8 cellular contexts compared by ENCODE assay signal in the genomic region with DNA sequence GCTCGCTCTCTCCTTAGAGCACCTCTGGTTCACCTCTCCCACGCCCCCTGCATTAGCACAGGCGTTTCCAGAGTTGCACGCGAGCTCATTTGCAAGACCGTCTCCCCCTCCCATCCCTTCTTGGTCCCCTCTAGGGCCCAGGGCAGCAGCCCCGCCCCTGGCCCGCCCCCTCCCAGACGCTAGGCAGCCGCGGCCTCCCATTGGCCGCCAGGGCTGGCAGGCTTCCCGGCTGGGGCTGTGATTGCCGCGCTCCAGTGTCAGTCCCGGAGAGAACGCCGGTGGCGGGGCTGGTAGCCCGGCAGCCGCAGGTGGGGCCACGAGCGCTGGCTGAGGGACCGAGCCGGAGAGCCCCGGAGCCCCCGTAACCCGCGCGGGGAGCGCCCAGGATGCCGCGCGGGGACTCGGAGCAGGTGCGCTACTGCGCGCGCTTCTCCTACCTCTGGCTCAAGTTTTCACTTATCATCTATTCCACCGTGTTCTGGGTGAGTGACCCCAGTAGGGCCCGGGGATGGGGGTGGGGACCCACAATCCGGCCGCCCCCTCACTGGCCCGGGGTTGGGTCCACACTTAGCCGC. TPM values are rescaled to one million over a fixed set of nuclear protein-coding genes. Genes with fewer than 3 reads are reported as not detected.
DNase-seq lines count a peak whose midpoint lies in the region; ATAC-seq and TF ChIP-seq lines count a peak whose summit lies in the region.

TSPAN15 (plus strand) TSS at position 257 of the 575 bp plus-strand sequence; CDS start at position 387, 130 bp downstream.

- CTCF ChIA-PET in Calu3 (lab: Charles Lee), result interaction anchor here (0.6 to 5.3 kb wide), 15 partner anchors 8 to 922 kb away, joined by 3 to 43 read pairs (median 6); partner anchors contain the start of gene NEUROG3

- BruUV-seq in Calu3 (replicated peaks; lab: Mats Ljungman, UMichigan), result no TSS peak

- H3K4me1 Mint-ChIP-seq in Calu3 (ENCODE audit: low read depth, unreplicated experiment) (peaks cover 66% of the 10 kb centered on the region), osteocyte (ENCODE audit: unreplicated experiment) (peaks cover 12% of the 10 kb centered on the region)
- H3K4me1 Mint-ChIP-seq in activated naive CD8-positive, alpha-beta T cell treated with anti-CD3 and anti-CD28 coated beads for 36 hours, result peaks cover 5% of the 10 kb centered on the region

- H3K27ac ChIP-seq in SU-DHL-6 (ENCODE audit: low read depth, low read length) (no peak within 1 kb of the TSS), temporal lobe (ENCODE audit: low read depth, low read length) (peak within 1 kb of the TSS; percentile 57)

- H3K27me3 Mint-ChIP-seq in Calu3 (ENCODE audit: unreplicated experiment) (no peaks in the 10 kb centered on the region), osteocyte (ENCODE audit: unreplicated experiment) (peaks cover 9% of the 10 kb centered on the region)
- H3K27me3 Mint-ChIP-seq in activated naive CD8-positive, alpha-beta T cell treated with anti-CD3 and anti-CD28 coated beads for 36 hours, result peaks cover 12% of the 10 kb centered on the region

- H3K79me2 ChIP-seq in SU-DHL-6 (ENCODE audit: insufficient read depth, low read length), result no peaks in the 10 kb centered on the region

- peak within 1 kb of the TSS; percentile 63 for H3K9ac ChIP-seq in SU-DHL-6 (ENCODE audit: low read length)

- H3K9me3 Mint-ChIP-seq in Calu3 (ENCODE audit: low read depth, unreplicated experiment) (no peaks in the 10 kb centered on the region), osteocyte (ENCODE audit: unreplicated experiment) (no peaks in the 10 kb centered on the region)
- no peaks in the 10 kb centered on the region for H3K9me3 Mint-ChIP-seq in activated naive CD8-positive, alpha-beta T cell treated with anti-CD3 and anti-CD28 coated beads for 36 hours

- peak within 1 kb of the TSS; percentile 65 for H3K4me3 ChIP-seq in SU-DHL-6 (ENCODE audit: insufficient read depth, low read length, poor library complexity, severe bottlenecking)

- no peaks in the 10 kb centered on the region for H3K9me2 ChIP-seq in SU-DHL-6 (replicated peaks; ENCODE audit: insufficient read depth, low read length)

- no peaks in the 10 kb centered on the region for H3K9me3 ChIP-seq in SU-DHL-6 (ENCODE audit: insufficient read depth, low read length)

- DNase-seq in Calu3 (peak; percentile 98), MV-4-11 (lab: John Stamatoyannopoulos, UW) (peak; percentile 50), Right ventricle myocardium superior (peak; percentile 94), osteocyte (ENCODE audit: extremely low spot score, unreplicated experiment) (peak; percentile 89)
- peak; percentile 82 for DNase-seq in activated naive CD8-positive, alpha-beta T cell treated with anti-CD3 and anti-CD28 coated beads for 36 hours

- peak within 1 kb of the TSS; percentile 95 for H2AFZ ChIP-seq in SU-DHL-6 (ENCODE audit: low read depth, low read length, severe bottlenecking)

- H3F3A ChIP-seq in SU-DHL-6 (ENCODE audit: insufficient read depth), result no peaks in the 10 kb centered on the region

- H3K36me3 Mint-ChIP-seq in Calu3 (ENCODE audit: insufficient read depth, unreplicated experiment), result peaks cover 45% of the 10 kb centered on the region
- H3K36me3 Mint-ChIP-seq in activated naive CD8-positive, alpha-beta T cell treated with anti-CD3 and anti-CD28 coated beads for 36 hours, result no peaks in the 10 kb centered on the region
- H3K36me3 Mint-ChIP-seq in osteocyte (ENCODE audit: unreplicated experiment), result no peaks in the 10 kb centered on the region

- no peak for TF ChIP-seq CTCF in Calu3 (IDR thresholded peaks at IDR 0.05; ENCODE audit: unreplicated experiment)
- no peak for TF ChIP-seq CTCF in SU-DHL-6 (IDR thresholded peaks at IDR 0.05; ENCODE audit: insufficient read depth, low read length, poor library complexity, severe bottlenecking)
- no peak for TF ChIP-seq CTCF in osteocyte (IDR thresholded peaks at IDR 0.05)

- peak; percentile 81 for ATAC-seq in GM21786 (IDR thresholded peaks at IDR 0.05; ENCODE audit: unreplicated experiment)
- ATAC-seq in Right ventricle myocardium superior (ENCODE audit: poor library complexity), result peak; percentile 98

- H3K36me3 ChIP-seq in SU-DHL-6 (ENCODE audit: low read length), result no peaks in the 10 kb centered on the region

- H3K27me3 ChIP-seq in SU-DHL-6 (ENCODE audit: low read length), result no peaks in the 10 kb centered on the region

- intact Hi-C loops in Calu3 (cut with micrococcal nuclease; ENCODE audit: unreplicated experiment) (no loop called here), Right ventricle myocardium superior (cut with DNase I) (no loop called here)

- H3K27ac Mint-ChIP-seq in Calu3 (ENCODE audit: unreplicated experiment) (peak within 1 kb of the TSS; percentile 78), osteocyte (ENCODE audit: unreplicated experiment) (no peak within 1 kb of the TSS)
- no peak within 1 kb of the TSS for H3K27ac Mint-ChIP-seq in activated naive CD8-positive, alpha-beta T cell treated with anti-CD3 and anti-CD28 coated beads for 36 hours

- H3K4me3 Mint-ChIP-seq in Calu3 (ENCODE audit: low read depth, unreplicated experiment), result peak within 1 kb of the TSS; percentile 97
- peak within 1 kb of the TSS; percentile 82 for H3K4me3 Mint-ChIP-seq in activated naive CD8-positive, alpha-beta T cell treated with anti-CD3 and anti-CD28 coated beads for 36 hours
- peak within 1 kb of the TSS; percentile 81 for H3K4me3 Mint-ChIP-seq in osteocyte (ENCODE audit: unreplicated experiment)

- peak within 1 kb of the TSS; percentile 73 for H3K4me2 ChIP-seq in SU-DHL-6 (ENCODE audit: low read depth, low read length, poor library complexity, severe bottlenecking)

- no peaks in the 10 kb centered on the region for H4K20me1 ChIP-seq in SU-DHL-6 (ENCODE audit: low read depth, low read length)

RNA-seq across cellular contexts. Expression of gene TSPAN15, which starts in this region (rescaled TPM):
- total RNA-seq in Calu3 (2022), result 137 and 165 TPM in 2 replicates
- total RNA-seq in activated naive CD8-positive, alpha-beta T cell treated with anti-CD3 and anti-CD28 coated beads for 36 hours, result under 1 TPM; 0.60 to 0.66 TPM
- 9.5 TPM for total RNA-seq in Right ventricle myocardium superior
- 0.94 TPM in 1 of 2 replicates, not detected in the other for total RNA-seq in osteocyte
- 3.7 TPM for total RNA-seq in temporal lobe

Comparison
In these comparisons a context has a peak if more than half of its experiments do, and no peak if none do; other contexts are left out.
1. RNA of gene TSPAN15 (total RNA-seq): 137 to 165 TPM in Calu3; 9.5 TPM in Right ventricle myocardium superior (single experiment), 3.7 TPM in temporal lobe (single experiment), 0.94 TPM in osteocyte and 0.60 to 0.66 TPM in activated naive CD8-positive, alpha-beta T cell treated with anti-CD3 and anti-CD28 coated beads for 36 hours; every median in the first group is over 10 times any median in the second.
2. Peak in DNase-seq in activated naive CD8-positive, alpha-beta T cell treated with anti-CD3 and anti-CD28 coated beads for 36 hours; RNA of the gene not detected or under 1 TPM.
3. Peak in DNase-seq in osteocyte; RNA of the gene not detected or under 1 TPM.
4. Peak in every context shown above with its lines, with median percentiles within 50 percentile points of each other: DNase-seq and H3K4me3 Mint-ChIP-seq.